In the genomic region with DNA sequence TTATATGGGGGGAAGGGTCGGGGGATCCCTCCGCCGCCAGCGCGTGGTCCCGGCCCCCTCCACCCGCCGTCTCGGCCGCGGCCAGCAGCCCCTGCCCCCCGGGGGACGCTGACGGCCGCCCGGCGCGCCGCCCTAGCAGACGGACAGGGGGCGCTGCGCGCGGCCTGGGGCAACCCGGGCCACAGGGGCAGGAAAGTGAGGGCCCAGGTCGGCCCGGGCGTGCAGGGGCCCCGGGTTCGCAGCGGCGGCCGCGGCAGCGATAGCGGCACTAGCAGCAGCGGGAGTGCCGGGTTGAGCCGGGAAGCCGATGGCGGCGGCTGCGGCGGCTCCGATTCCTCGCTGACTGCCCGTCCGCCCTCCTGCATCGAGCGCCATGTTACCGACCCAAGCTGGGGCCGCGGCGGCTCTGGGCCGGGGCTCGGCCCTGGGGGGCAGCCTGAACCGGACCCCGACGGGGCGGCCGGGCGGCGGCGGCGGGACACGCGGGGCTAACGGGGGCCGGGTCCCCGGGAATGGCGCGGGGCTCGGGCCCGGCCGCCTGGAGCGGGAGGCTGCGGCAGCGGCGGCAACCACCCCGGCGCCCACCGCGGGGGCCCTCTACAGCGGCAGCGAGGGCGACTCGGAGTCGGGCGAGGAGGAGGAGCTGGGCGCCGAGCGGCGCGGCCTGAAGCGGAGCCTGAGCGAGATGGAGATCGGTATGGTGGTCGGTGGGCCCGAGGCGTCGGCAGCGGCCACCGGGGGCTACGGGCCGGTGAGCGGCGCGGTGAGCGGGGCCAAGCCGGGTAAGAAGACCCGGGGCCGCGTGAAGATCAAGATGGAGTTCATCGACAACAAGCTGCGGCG, we compare ENCODE assay signal across 1 cellular context.
TF ChIP-seq lines count a peak whose summit lies in the region.

No MANE protein-coding gene starts in this region.

TF ChIP-seq in HepG2, 621 proteins besides CTCF, POLR2A, EP300 and RAD21 (continued from another document and continues in another):
- TF ChIP-seq, protein P1, sequence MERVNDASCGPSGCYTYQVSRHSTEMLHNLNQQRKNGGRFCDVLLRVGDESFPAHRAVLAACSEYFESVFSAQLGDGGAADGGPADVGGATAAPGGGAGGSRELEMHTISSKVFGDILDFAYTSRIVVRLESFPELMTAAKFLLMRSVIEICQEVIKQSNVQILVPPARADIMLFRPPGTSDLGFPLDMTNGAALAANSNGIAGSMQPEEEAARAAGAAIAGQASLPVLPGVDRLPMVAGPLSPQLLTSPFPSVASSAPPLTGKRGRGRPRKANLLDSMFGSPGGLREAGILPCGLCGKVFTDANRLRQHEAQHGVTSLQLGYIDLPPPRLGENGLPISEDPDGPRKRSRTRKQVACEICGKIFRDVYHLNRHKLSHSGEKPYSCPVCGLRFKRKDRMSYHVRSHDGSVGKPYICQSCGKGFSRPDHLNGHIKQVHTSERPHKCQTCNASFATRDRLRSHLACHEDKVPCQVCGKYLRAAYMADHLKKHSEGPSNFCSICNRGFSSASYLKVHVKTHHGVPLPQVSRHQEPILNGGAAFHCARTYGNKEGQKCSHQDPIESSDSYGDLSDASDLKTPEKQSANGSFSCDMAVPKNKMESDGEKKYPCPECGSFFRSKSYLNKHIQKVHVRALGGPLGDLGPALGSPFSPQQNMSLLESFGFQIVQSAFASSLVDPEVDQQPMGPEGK (CRISPR knock-in tag; IDR thresholded peaks at IDR 0.05) = peak; percentile 95
- no peak for TF ChIP-seq ZFYVE20 (CRISPR knock-in tag; IDR thresholded peaks at IDR 0.05; ENCODE audit: borderline replicate concordance, low read depth)
- TF ChIP-seq KLF11 (CRISPR knock-in tag; IDR thresholded peaks at IDR 0.05) = no peak
- peak; percentile 34; the same call in 1 of the 2 replicates for TF ChIP-seq ZNF674 (CRISPR knock-in tag; IDR thresholded peaks at IDR 0.05; ENCODE audit: low read depth)
- TF ChIP-seq ARID2 (CRISPR knock-in tag; IDR thresholded peaks at IDR 0.05; ENCODE audit: borderline replicate concordance) = no peak
- peak; percentile 68 for TF ChIP-seq ZSCAN25 (CRISPR knock-in tag; IDR thresholded peaks at IDR 0.05)
- no peak for TF ChIP-seq ZFP37 (CRISPR knock-in tag; IDR thresholded peaks at IDR 0.05; ENCODE audit: borderline replicate concordance)
- TF ChIP-seq ZBTB1 (CRISPR knock-in tag; IDR thresholded peaks at IDR 0.05; ENCODE audit: borderline replicate concordance) = no peak
- TF ChIP-seq, protein P2, sequence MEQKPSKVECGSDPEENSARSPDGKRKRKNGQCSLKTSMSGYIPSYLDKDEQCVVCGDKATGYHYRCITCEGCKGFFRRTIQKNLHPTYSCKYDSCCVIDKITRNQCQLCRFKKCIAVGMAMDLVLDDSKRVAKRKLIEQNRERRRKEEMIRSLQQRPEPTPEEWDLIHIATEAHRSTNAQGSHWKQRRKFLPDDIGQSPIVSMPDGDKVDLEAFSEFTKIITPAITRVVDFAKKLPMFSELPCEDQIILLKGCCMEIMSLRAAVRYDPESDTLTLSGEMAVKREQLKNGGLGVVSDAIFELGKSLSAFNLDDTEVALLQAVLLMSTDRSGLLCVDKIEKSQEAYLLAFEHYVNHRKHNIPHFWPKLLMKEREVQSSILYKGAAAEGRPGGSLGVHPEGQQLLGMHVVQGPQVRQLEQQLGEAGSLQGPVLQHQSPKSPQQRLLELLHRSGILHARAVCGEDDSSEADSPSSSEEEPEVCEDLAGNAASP (CRISPR knock-in tag; IDR thresholded peaks at IDR 0.05; ENCODE audit: borderline replicate concordance) = peak; percentile 54
- TF ChIP-seq PAX8 (CRISPR knock-in tag; IDR thresholded peaks at IDR 0.05; ENCODE audit: borderline replicate concordance) = peak; percentile 43; the same call in 1 of the 2 replicates
- no peak for TF ChIP-seq SMAD1 (CRISPR knock-in tag; IDR thresholded peaks at IDR 0.05; ENCODE audit: borderline replicate concordance, low read depth)
- no peak for TF ChIP-seq HMGA1 (CRISPR knock-in tag; conservative IDR thresholded peaks at IDR 0.05)
- no peak for TF ChIP-seq NR3C1 (CRISPR knock-in tag; IDR thresholded peaks at IDR 0.05)
- TF ChIP-seq, protein P3, sequence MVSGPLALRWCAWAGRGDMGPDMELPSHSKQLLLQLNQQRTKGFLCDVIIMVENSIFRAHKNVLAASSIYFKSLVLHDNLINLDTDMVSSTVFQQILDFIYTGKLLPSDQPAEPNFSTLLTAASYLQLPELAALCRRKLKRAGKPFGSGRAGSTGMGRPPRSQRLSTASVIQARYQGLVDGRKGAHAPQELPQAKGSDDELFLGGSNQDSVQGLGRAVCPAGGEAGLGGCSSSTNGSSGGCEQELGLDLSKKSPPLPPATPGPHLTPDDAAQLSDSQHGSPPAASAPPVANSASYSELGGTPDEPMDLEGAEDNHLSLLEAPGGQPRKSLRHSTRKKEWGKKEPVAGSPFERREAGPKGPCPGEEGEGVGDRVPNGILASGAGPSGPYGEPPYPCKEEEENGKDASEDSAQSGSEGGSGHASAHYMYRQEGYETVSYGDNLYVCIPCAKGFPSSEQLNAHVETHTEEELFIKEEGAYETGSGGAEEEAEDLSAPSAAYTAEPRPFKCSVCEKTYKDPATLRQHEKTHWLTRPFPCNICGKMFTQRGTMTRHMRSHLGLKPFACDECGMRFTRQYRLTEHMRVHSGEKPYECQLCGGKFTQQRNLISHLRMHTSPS (CRISPR knock-in tag; IDR thresholded peaks at IDR 0.05; ENCODE audit: low read depth) = peak; percentile 24; the same call in 1 of the 2 replicates
- TF ChIP-seq, protein P4, sequence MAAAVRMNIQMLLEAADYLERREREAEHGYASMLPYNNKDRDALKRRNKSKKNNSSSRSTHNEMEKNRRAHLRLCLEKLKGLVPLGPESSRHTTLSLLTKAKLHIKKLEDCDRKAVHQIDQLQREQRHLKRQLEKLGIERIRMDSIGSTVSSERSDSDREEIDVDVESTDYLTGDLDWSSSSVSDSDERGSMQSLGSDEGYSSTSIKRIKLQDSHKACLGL (CRISPR knock-in tag; IDR thresholded peaks at IDR 0.05) = peak; percentile 1; the same call in 1 of the 2 replicates
- 0 out of 2 replicates have a peak, but pooled peaks have one; percentile 28 for TF ChIP-seq HDAC1 (CRISPR knock-in tag; IDR thresholded peaks at IDR 0.05)
- TF ChIP-seq, protein P5, sequence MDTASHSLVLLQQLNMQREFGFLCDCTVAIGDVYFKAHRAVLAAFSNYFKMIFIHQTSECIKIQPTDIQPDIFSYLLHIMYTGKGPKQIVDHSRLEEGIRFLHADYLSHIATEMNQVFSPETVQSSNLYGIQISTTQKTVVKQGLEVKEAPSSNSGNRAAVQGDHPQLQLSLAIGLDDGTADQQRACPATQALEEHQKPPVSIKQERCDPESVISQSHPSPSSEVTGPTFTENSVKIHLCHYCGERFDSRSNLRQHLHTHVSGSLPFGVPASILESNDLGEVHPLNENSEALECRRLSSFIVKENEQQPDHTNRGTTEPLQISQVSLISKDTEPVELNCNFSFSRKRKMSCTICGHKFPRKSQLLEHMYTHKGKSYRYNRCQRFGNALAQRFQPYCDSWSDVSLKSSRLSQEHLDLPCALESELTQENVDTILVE (CRISPR knock-in tag; IDR thresholded peaks at IDR 0.05) = peak; percentile 70; the same call in 1 of the 2 replicates
- no peak for TF ChIP-seq ZNF33A (CRISPR knock-in tag; IDR thresholded peaks at IDR 0.05; ENCODE audit: borderline replicate concordance)
- no peak for TF ChIP-seq ATF1 (CRISPR knock-in tag; IDR thresholded peaks at IDR 0.05)
- TF ChIP-seq, protein P6, sequence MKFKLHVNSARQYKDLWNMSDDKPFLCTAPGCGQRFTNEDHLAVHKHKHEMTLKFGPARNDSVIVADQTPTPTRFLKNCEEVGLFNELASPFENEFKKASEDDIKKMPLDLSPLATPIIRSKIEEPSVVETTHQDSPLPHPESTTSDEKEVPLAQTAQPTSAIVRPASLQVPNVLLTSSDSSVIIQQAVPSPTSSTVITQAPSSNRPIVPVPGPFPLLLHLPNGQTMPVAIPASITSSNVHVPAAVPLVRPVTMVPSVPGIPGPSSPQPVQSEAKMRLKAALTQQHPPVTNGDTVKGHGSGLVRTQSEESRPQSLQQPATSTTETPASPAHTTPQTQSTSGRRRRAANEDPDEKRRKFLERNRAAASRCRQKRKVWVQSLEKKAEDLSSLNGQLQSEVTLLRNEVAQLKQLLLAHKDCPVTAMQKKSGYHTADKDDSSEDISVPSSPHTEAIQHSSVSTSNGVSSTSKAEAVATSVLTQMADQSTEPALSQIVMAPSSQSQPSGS (CRISPR knock-in tag; IDR thresholded peaks at IDR 0.05) = no peak; the same call in 1 of the 2 replicates
- TF ChIP-seq ZZZ3 (CRISPR knock-in tag; IDR thresholded peaks at IDR 0.05; ENCODE audit: borderline replicate concordance) = no peak
- TF ChIP-seq, protein P7, sequence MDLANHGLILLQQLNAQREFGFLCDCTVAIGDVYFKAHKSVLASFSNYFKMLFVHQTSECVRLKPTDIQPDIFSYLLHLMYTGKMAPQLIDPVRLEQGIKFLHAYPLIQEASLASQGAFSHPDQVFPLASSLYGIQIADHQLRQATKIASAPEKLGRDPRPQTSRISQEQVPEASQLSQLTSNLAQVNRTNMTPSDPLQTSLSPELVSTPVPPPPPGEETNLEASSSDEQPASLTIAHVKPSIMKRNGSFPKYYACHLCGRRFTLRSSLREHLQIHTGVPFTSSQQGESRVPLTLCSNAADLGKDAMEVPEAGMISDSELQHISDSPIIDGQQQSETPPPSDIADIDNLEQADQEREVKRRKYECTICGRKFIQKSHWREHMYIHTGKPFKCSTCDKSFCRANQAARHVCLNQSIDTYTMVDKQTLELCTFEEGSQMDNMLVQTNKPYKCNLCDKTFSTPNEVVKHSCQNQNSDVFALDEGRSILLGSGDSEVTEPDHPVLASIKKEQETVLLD (CRISPR knock-in tag; IDR thresholded peaks at IDR 0.05; ENCODE audit: low read depth) = peak; percentile 93
- TF ChIP-seq, protein P8, sequence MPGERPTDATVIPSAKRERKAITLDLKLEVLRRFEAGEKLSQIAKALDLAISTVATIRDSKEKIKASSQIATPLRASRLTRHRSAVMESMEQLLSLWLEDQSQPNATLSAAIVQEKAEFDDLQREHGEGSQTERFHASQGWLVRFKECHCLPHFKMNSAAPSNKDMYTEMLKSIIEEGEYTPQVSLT (CRISPR knock-in tag; IDR thresholded peaks at IDR 0.05; ENCODE audit: borderline replicate concordance, low read depth) = no peak
- peak; percentile 74 for TF ChIP-seq ZNF776 (CRISPR knock-in tag; IDR thresholded peaks at IDR 0.05)
- peak; percentile 78 for TF ChIP-seq THAP11 (CRISPR knock-in tag; IDR thresholded peaks at IDR 0.05)
- peak; percentile 54; the same call in 1 of the 2 replicates for TF ChIP-seq ZBTB7B (CRISPR knock-in tag; IDR thresholded peaks at IDR 0.05)
- TF ChIP-seq PCBP1 (IDR thresholded peaks at IDR 0.05; ENCODE audit: borderline replicate concordance, low read depth, low read length) = no peak
- 0 out of 2 replicates have a peak, but pooled peaks have one; percentile 31 for TF ChIP-seq ZNF253 (CRISPR knock-in tag; IDR thresholded peaks at IDR 0.05; ENCODE audit: borderline replicate concordance)
- peak; percentile 49 for TF ChIP-seq ASH2L (IDR thresholded peaks at IDR 0.05; ENCODE audit: insufficient read length, low read depth, low read length)
- TF ChIP-seq, protein P9, sequence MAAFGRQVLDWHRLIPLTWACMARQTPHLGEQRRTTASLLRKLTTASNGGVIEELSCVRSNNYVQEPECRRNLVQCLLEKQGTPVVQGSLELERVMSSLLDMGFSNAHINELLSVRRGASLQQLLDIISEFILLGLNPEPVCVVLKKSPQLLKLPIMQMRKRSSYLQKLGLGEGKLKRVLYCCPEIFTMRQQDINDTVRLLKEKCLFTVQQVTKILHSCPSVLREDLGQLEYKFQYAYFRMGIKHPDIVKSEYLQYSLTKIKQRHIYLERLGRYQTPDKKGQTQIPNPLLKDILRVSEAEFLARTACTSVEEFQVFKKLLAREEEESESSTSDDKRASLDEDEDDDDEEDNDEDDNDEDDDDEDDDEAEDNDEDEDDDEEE (CRISPR knock-in tag; IDR thresholded peaks at IDR 0.05) = 0 out of 2 replicates have a peak, but pooled peaks have one; percentile 28
- TF ChIP-seq, protein P10, sequence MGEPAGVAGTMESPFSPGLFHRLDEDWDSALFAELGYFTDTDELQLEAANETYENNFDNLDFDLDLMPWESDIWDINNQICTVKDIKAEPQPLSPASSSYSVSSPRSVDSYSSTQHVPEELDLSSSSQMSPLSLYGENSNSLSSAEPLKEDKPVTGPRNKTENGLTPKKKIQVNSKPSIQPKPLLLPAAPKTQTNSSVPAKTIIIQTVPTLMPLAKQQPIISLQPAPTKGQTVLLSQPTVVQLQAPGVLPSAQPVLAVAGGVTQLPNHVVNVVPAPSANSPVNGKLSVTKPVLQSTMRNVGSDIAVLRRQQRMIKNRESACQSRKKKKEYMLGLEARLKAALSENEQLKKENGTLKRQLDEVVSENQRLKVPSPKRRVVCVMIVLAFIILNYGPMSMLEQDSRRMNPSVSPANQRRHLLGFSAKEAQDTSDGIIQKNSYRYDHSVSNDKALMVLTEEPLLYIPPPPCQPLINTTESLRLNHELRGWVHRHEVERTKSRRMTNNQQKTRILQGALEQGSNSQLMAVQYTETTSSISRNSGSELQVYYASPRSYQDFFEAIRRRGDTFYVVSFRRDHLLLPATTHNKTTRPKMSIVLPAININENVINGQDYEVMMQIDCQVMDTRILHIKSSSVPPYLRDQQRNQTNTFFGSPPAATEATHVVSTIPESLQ (CRISPR knock-in tag; conservative IDR thresholded peaks at IDR 0.05) = no peak
- TF ChIP-seq ZNF451 (CRISPR knock-in tag; IDR thresholded peaks at IDR 0.05) = peak; percentile 76
- no peak; the same call in 1 of the 2 replicates for TF ChIP-seq FOXC1 (CRISPR knock-in tag; IDR thresholded peaks at IDR 0.05; ENCODE audit: borderline replicate concordance)
- no peak for TF ChIP-seq ZNF468 (CRISPR knock-in tag; IDR thresholded peaks at IDR 0.05)
- TF ChIP-seq, protein P11, sequence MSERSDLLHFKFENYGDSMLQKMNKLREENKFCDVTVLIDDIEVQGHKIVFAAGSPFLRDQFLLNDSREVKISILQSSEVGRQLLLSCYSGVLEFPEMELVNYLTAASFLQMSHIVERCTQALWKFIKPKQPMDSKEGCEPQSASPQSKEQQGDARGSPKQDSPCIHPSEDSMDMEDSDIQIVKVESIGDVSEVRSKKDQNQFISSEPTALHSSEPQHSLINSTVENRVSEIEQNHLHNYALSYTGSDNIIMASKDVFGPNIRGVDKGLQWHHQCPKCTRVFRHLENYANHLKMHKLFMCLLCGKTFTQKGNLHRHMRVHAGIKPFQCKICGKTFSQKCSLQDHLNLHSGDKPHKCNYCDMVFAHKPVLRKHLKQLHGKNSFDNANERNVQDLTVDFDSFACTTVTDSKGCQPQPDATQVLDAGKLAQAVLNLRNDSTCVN (CRISPR knock-in tag; IDR thresholded peaks at IDR 0.05; ENCODE audit: borderline replicate concordance) = no peak
- TF ChIP-seq ZNF331 (CRISPR knock-in tag; IDR thresholded peaks at IDR 0.05) = peak; percentile 58; the same call in 1 of the 2 replicates
- peak; percentile 29; the same call in 1 of the 2 replicates for TF ChIP-seq RARA (CRISPR knock-in tag; IDR thresholded peaks at IDR 0.05)
- TF ChIP-seq NR1H2 (CRISPR knock-in tag; IDR thresholded peaks at IDR 0.05; ENCODE audit: borderline replicate concordance, low read depth) = peak; percentile 70; the same call in 1 of the 2 replicates
- TF ChIP-seq ZNF614 (CRISPR knock-in tag; IDR thresholded peaks at IDR 0.05; ENCODE audit: borderline replicate concordance) = no peak
- no peak for TF ChIP-seq ZNF235 (CRISPR knock-in tag; IDR thresholded peaks at IDR 0.05; ENCODE audit: borderline replicate concordance)
- TF ChIP-seq ZNF343 (CRISPR knock-in tag; IDR thresholded peaks at IDR 0.05) = no peak
- no peak for TF ChIP-seq ZBTB8A (CRISPR knock-in tag; IDR thresholded peaks at IDR 0.05; ENCODE audit: borderline replicate concordance, low read depth)
- TF ChIP-seq HNRNPH1 (optimal IDR thresholded peaks at IDR 0.05; ENCODE audit: low read depth, low read length) = no peak
- peak; percentile 18; the same call in 1 of the 2 replicates for TF ChIP-seq GZF1 (CRISPR knock-in tag; IDR thresholded peaks at IDR 0.05)
